18 cellular contexts compared by ENCODE assay signal in the genomic region with DNA sequence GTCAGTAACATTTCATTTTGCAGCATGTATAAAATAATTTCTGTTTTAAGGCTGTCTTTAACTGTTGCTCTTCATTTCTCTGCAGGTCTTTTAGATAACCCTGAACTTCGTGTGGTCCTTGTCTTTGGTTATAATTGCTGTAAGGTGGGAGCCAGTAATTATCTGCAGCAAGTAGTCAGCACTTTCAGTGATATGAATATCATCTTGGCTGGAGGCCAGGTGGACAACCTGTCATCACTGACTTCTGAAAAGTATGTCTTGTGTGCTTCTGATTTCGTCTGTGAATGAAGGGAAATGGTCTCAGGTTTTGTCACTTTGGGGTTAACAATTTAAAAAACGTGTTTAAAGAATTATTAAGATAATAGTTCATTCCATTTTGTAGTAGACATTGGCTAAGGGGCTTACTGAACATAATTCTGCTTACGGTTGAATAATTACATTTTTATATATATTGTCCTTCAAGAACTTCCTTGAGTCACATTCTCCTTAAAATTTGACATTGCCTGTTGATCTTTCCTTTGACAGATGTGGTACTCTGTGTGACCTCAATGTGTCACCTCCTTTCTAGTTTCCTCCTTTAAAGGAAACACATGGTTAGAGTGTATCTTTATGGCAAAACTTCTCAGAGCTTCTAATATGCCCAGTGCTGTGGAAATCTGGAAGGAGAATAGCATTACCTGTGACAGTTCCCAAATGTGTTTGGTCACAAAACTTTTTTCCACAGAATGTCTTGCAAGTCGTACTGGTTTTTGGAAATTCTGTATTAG. TPM values are rescaled to one million over a fixed set of nuclear protein-coding genes. Genes with fewer than 3 reads are reported as not detected.
A peak's percentile ranks its signal among the peaks of the same experiment; 100 is the strongest.
DNase-seq lines count a peak whose midpoint lies in the region; ATAC-seq and TF ChIP-seq lines count a peak whose summit lies in the region.
"Had no signal": no experiment of that assay in that cellular context is flagged by ENCODE, and none has a peak within 500 bp of the region (broad histone marks: within the 10 kb centered on the region; RNA-seq: fewer than 3 reads in every experiment).

No MANE protein-coding gene starts in this region.

- H3K4me1 Mint-ChIP-seq in GM23338: peaks cover 35% of the 10 kb centered on the region

- TF ChIP-seq POLR2A in body of pancreas (IDR thresholded peaks at IDR 0.05) (no peak), gastroesophageal sphincter (IDR thresholded peaks at IDR 0.05) (no peak)

- TF ChIP-seq EP300 in gastroesophageal sphincter (IDR thresholded peaks at IDR 0.05): no peak

- no TSS peak for BruUV-seq in PC-9 (replicated peaks; lab: Mats Ljungman, UMichigan)

- H3K27me3 ChIP-seq in cardiac muscle cell: no peaks in the 10 kb centered on the region
- H3K27me3 ChIP-seq in body of pancreas: no peaks in the 10 kb centered on the region
- no peaks in the 10 kb centered on the region for H3K27me3 ChIP-seq in PC-9 (ENCODE audit: insufficient read depth, low read depth)
- no peaks in the 10 kb centered on the region for H3K27me3 ChIP-seq in GM23338 (ENCODE audit: insufficient read depth)
- H3K27me3 ChIP-seq in gastroesophageal sphincter: no peaks in the 10 kb centered on the region
- H3K27me3 ChIP-seq: SJCRH30, thyroid gland had no signal

- no peaks in the 10 kb centered on the region for H3K79me2 ChIP-seq in PC-9 (ENCODE audit: low read depth)
- H3K79me2 ChIP-seq in GM23338 (replicated peaks; ENCODE audit: insufficient read depth): peaks cover 29% of the 10 kb centered on the region

- no peaks in the 10 kb centered on the region for H3K9me3 ChIP-seq in cardiac muscle cell (ENCODE audit: low read depth)
- no peaks in the 10 kb centered on the region for H3K9me3 ChIP-seq in body of pancreas
- no peaks in the 10 kb centered on the region for H3K9me3 ChIP-seq in PC-9 (ENCODE audit: insufficient read depth, low read depth)
- H3K9me3 ChIP-seq in gastroesophageal sphincter: no peaks in the 10 kb centered on the region
- H3K9me3 ChIP-seq: SJCRH30, thyroid gland had no signal

- TF ChIP-seq CTCF in cardiac muscle cell (IDR thresholded peaks at IDR 0.05; ENCODE audit: low read depth, low read length) (no peak), body of pancreas (IDR thresholded peaks at IDR 0.05) (no peak), PC-9 (conservative IDR thresholded peaks at IDR 0.05) (no peak), GM23338 (conservative IDR thresholded peaks at IDR 0.05; ENCODE audit: low read depth in 2 of 2) (no peak), gastroesophageal sphincter (IDR thresholded peaks at IDR 0.05) (no peak)

- no peaks in the 10 kb centered on the region for H3K9me3 Mint-ChIP-seq in GM23338
- H3K9me3 Mint-ChIP-seq: activated B cell treated with CpG ODN at 0.5 μM for 24 hours; stimulated activated memory B cell treated with anti-CD40 and anti-IgM and Interleukin-4, amounts not matched to agents 10 μg/mL and 1 μg/mL and 100 μg/mL, for 72 hours; T-helper 2 cell treated with Interferon-gamma antibody and Interleukin-4, amounts not matched to agents 5 μg/mL and 100 μg/mL, for 36 hours had no signal

- H4K20me1 ChIP-seq in PC-9 (ENCODE audit: insufficient read depth) (peaks cover 3% of the 10 kb centered on the region; the same call in 1 of the 2 replicates), GM23338 (replicated peaks; ENCODE audit: insufficient read depth) (peaks cover 22% of the 10 kb centered on the region)

- H3F3A ChIP-seq in PC-9 (ENCODE audit: insufficient read depth, low read depth) (no peaks in the 10 kb centered on the region), GM23338 (replicated peaks; ENCODE audit: low read depth) (no peaks in the 10 kb centered on the region; the same call in 1 of the 2 replicates)

- peaks cover 45% of the 10 kb centered on the region for H3K36me3 Mint-ChIP-seq in GM23338 (ENCODE audit: low read depth)

- H3K9me2 ChIP-seq in PC-9 (ENCODE audit: insufficient read depth) (no peaks in the 10 kb centered on the region), GM23338 (ENCODE audit: insufficient read depth) (no peaks in the 10 kb centered on the region)

- H3K4me1 ChIP-seq in cardiac muscle cell (ENCODE audit: low read depth) (peaks cover 27% of the 10 kb centered on the region), body of pancreas (peaks cover 8% of the 10 kb centered on the region), PC-9 (replicated peaks; ENCODE audit: insufficient read depth) (no peaks in the 10 kb centered on the region), GM23338 (ENCODE audit: insufficient read depth) (peaks cover 23% of the 10 kb centered on the region), gastroesophageal sphincter (peaks cover 0 to 7% (median 0%) of the 10 kb centered on the region in 3 donors)
- H3K4me1 ChIP-seq: SJCRH30 had no signal

- H3K36me3 ChIP-seq in cardiac muscle cell: peaks cover 35% of the 10 kb centered on the region
- H3K36me3 ChIP-seq in body of pancreas (replicated peaks in 1 of 2; ENCODE audit: insufficient read depth in 1 of 2, low read depth in 2 of 2): peaks cover 0 to 2% of the 10 kb centered on the region in 2 donors
- peaks cover 37% of the 10 kb centered on the region for H3K36me3 ChIP-seq in PC-9 (ENCODE audit: low read depth)
- peaks cover 43% of the 10 kb centered on the region for H3K36me3 ChIP-seq in GM23338 (ENCODE audit: insufficient read depth)
- H3K36me3 ChIP-seq in gastroesophageal sphincter: peaks cover 3 to 64% of the 10 kb centered on the region in 2 donors

- CTCF ChIA-PET in PC-9 (lab: Charles Lee): interaction anchor here (0.5 to 1.1 kb wide), 3 partner anchors 129 to 1634 kb away, joined by 5 to 6 read pairs (median 6); no protein-coding TSS in a partner anchor

- intact Hi-C loops in Right ventricle myocardium inferior (cut with DNase I): no loop called here
- intact Hi-C loops in body of pancreas (cut with DNase I): no loop called here
- intact Hi-C loops in PC-9 (cut with micrococcal nuclease; ENCODE audit: unreplicated experiment): loop anchor here (5.0 kb wide), 1 partner anchor 207 kb away; no protein-coding TSS in a partner anchor

- WGBS in body of pancreas, 2 donors: 33 to 38% methylated on average over 5 of the region's 5 CpGs
- WGBS in gastroesophageal sphincter (ENCODE audit: low coverage in 1 of 2), 2 donors: 61 to 67% methylated on average over 5 of the region's 5 CpGs

- H2AFZ ChIP-seq in PC-9: no peak overlapping the region
- no peak overlapping the region for H2AFZ ChIP-seq in GM23338

- H3K4me3 Mint-ChIP-seq in GM23338: no peak overlapping the region
- H3K4me3 Mint-ChIP-seq: activated B cell treated with CpG ODN at 0.5 μM for 24 hours; stimulated activated memory B cell treated with anti-CD40 and anti-IgM and Interleukin-4, amounts not matched to agents 10 μg/mL and 1 μg/mL and 100 μg/mL, for 72 hours; T-helper 2 cell treated with Interferon-gamma antibody and Interleukin-4, amounts not matched to agents 5 μg/mL and 100 μg/mL, for 36 hours had no signal

- POLR2A ChIA-PET in PC-9 (lab: Charles Lee; ENCODE audit: unreplicated experiment): no interaction called here

- ATAC-seq in Right ventricle myocardium inferior (no peak), body of pancreas (peak; percentile 12), GM23338 (no peak), gastroesophageal sphincter (no peak)
- peak; percentile 49 for ATAC-seq in stimulated activated naive CD8-positive, alpha-beta T cell treated with anti-CD3 and anti-CD28 coated beads, Interleukin-15, Interleukin-2, amounts not matched to agents 100 U/mL and 50 U/mL, for 24 hours
- ATAC-seq: stimulated activated memory B cell treated with anti-CD40 and anti-IgM and Interleukin-4, amounts not matched to agents 10 μg/mL and 1 μg/mL and 100 μg/mL, for 72 hours had no signal

- no peak overlapping the region for H3K4me2 ChIP-seq in PC-9
- no peak overlapping the region for H3K4me2 ChIP-seq in GM23338

- no peaks in the 10 kb centered on the region for H3K27me3 Mint-ChIP-seq in GM23338 (ENCODE audit: insufficient read depth, low read depth, poor library complexity)
- H3K27me3 Mint-ChIP-seq: activated B cell treated with CpG ODN at 0.5 μM for 24 hours; stimulated activated memory B cell treated with anti-CD40 and anti-IgM and Interleukin-4, amounts not matched to agents 10 μg/mL and 1 μg/mL and 100 μg/mL, for 72 hours had no signal

- DNase-seq in cardiac muscle cell (ENCODE audit: low read depth in 1 of 2, low spot score in 1 of 2): peak in 1 of 2 donors; percentile 29
- no peak for DNase-seq in Right ventricle myocardium inferior (ENCODE audit: missing footprints)
- DNase-seq in NCI-H1105 treated with DMSO at 0.1 percent for 48 hours (lab: John Stamatoyannopoulos, UW): peak; percentile 45
- DNase-seq in body of pancreas: peak in 1 of 4 donors; percentile 15
- DNase-seq in stimulated activated naive CD8-positive, alpha-beta T cell treated with anti-CD3 and anti-CD28 coated beads, Interleukin-15, Interleukin-2, amounts not matched to agents 100 U/mL and 50 U/mL, for 24 hours: no peak
- no peak for DNase-seq in PC-9
- DNase-seq in GM23338 (ENCODE audit: low spot score): no peak
- DNase-seq: activated B cell treated with CpG ODN at 0.5 μM for 24 hours; activated naive CD4-positive, alpha-beta T cell treated with Interleukin-2 at 50 U/mL for 16 hours; NCI-H1048; NCI-H345; retina; stimulated activated CD4-positive, alpha-beta T cell treated with anti-CD3 and anti-CD28 coated beads, Interleukin-12 subunit alpha, Interleukin-12 subunit beta, amount 100 ng/mL, for 4 hours; thyroid gland had no signal

- H3K27ac ChIP-seq in cardiac muscle cell (peak overlapping the region; percentile 51), body of pancreas (no peak overlapping the region), PC-9 (no peak overlapping the region), GM23338 (ENCODE audit: low read depth) (no peak overlapping the region), gastroesophageal sphincter (no peak overlapping the region)
- H3K27ac ChIP-seq: SJCRH30, thyroid gland had no signal

- no peak overlapping the region for H3K27ac Mint-ChIP-seq in GM23338
- H3K27ac Mint-ChIP-seq: activated B cell treated with CpG ODN at 0.5 μM for 24 hours; stimulated activated memory B cell treated with anti-CD40 and anti-IgM and Interleukin-4, amounts not matched to agents 10 μg/mL and 1 μg/mL and 100 μg/mL, for 72 hours; T-helper 2 cell treated with Interferon-gamma antibody and Interleukin-4, amounts not matched to agents 5 μg/mL and 100 μg/mL, for 36 hours had no signal

- H3K4me3 ChIP-seq in cardiac muscle cell (no peak overlapping the region), body of pancreas (no peak overlapping the region), PC-9 (no peak overlapping the region), GM23338 (no peak overlapping the region), gastroesophageal sphincter (no peak overlapping the region)
- H3K4me3 ChIP-seq: SJCRH30, thyroid gland had no signal

TF ChIP-seq in GM23338, 12 proteins besides CTCF, POLR2A, EP300 and RAD21 (continues in another document):
- TF ChIP-seq CREB1 (CRISPR knock-in tag; IDR thresholded peaks at IDR 0.05; ENCODE audit: low read depth): no peak

RNA-seq across cellular contexts. Expression of gene FBXO22, which starts 26.3 kb away (rescaled TPM):
- total RNA-seq in cardiac muscle cell (34.7 and 35.7 TPM in 2 replicates), Right ventricle myocardium inferior (19.2 TPM), body of pancreas (10 to 100 TPM; 13.5 to 23.9 TPM), PC-9 (2021) (37.5 and 47.9 TPM in 2 replicates), gastroesophageal sphincter (10 to 100 TPM; 12.9 to 25.5 (median 19.1) TPM)
- polyA plus RNA-seq in cardiac muscle cell (50.9 and 77.0 TPM in 2 replicates), GM23338 (2016; fragmentation: Nextera tagmentation; extraction: Ambion mirVana) (72.8 and 94.5 TPM in 2 replicates)
- total RNA-seq in GM23338 (2014; rRNA removed; shearing (Covaris generic)): 79.8 and 89.8 TPM in 2 replicates

Comparison
In these comparisons a context has a peak if more than half of its experiments do, and no peak if none do; other contexts are left out.
1. ATAC-seq: peak in body of pancreas (single experiment) and stimulated activated naive CD8-positive, alpha-beta T cell treated with anti-CD3 and anti-CD28 coated beads, Interleukin-15, Interleukin-2, amounts not matched to agents 100 U/mL and 50 U/mL, for 24 hours (single experiment); none in Right ventricle myocardium inferior (single experiment), GM23338 (single experiment) and gastroesophageal sphincter (single experiment).